In the genomic region with DNA sequence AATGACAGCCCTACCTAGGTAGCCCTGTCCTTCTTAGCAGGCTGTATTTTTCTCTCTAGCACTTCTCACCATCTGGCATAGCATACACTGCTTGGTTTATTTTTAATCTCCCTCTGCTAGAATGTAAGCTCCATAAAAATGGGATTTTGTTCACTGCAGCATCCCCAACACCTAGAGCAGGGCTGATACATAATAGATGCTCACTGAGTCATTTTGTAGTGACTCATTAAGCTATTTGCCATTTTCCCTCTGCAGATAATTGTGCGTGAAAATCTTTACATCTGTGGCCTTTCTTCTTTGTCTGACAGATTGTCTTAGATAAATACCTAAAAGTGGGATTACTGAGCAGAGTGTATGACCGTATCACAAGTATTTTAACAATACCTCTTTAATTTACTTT, we compare ENCODE assay signal across 14 cellular contexts.
A peak's percentile ranks its signal among the peaks of the same experiment; 100 is the strongest.
DNase-seq lines count a peak whose midpoint lies in the region; ATAC-seq, FAIRE-seq and TF ChIP-seq lines count a peak whose summit lies in the region.
"Had no signal": no experiment of that assay in that cellular context is flagged by ENCODE, and none has a peak within 500 bp of the region (broad histone marks: within the 10 kb centered on the region; RNA-seq: fewer than 3 reads in every experiment).

No MANE protein-coding gene starts in this region.

- H3K27me3 Mint-ChIP-seq in CD4-positive, CD25-positive, alpha-beta regulatory T cell, result no peaks in the 10 kb centered on the region
- H3K27me3 Mint-ChIP-seq: B cell had no signal

- H4K20me1 ChIP-seq in endothelial cell of umbilical vein (replicated peaks; ENCODE audit: control insufficient read depth, extremely low read depth, insufficient read depth, low read length), result no peaks in the 10 kb centered on the region

- intact Hi-C loops in endothelial cell of umbilical vein (cut with micrococcal nuclease), result no loop called here
- intact Hi-C loops in stomach (cut with DNase I; ENCODE audit: low total_unique reads), result no loop called here

- BruUV-seq in endothelial cell of umbilical vein (replicated peaks; lab: Mats Ljungman, UMichigan), result no TSS peak

- H3K9me3 Mint-ChIP-seq in CD4-positive, CD25-positive, alpha-beta regulatory T cell, result peaks cover 1 to 26% (median 10%) of the 10 kb centered on the region in 7 donors

- no peak overlapping the region for H3K4me3 ChIP-seq in CD4-positive, CD25-positive, alpha-beta regulatory T cell (ENCODE audit: low read depth, low read length)
- H3K4me3 ChIP-seq in endothelial cell of umbilical vein (replicated peaks in 1 of 3; ENCODE audit: insufficient read depth in 1 of 3, low read depth in 1 of 3, low read length in 3 of 3) (no peak overlapping the region), stomach (no peak overlapping the region)
- H3K4me3 ChIP-seq: body of pancreas, gastrocnemius medialis had no signal

- H3K4me1 ChIP-seq in CD4-positive, CD25-positive, alpha-beta regulatory T cell (ENCODE audit: control insufficient read depth, insufficient read depth, low read length, poor library complexity, severe bottlenecking), result peaks cover under 1% of the 10 kb centered on the region
- H3K4me1 ChIP-seq in endothelial cell of umbilical vein (ENCODE audit: control insufficient read depth, extremely low read depth, insufficient read depth, low read length), result peaks cover 19% of the 10 kb centered on the region
- peaks cover 0 to 52% (median 16%) of the 10 kb centered on the region in 4 donors for H3K4me1 ChIP-seq in stomach
- H3K4me1 ChIP-seq: body of pancreas had no signal

- dilution Hi-C loops in endothelial cell of umbilical vein (cut with MboI; ENCODE audit: extremely low pct_ligation_motif_present, low sequenced_read_pairs), result no loop called here

- CTCF ChIA-PET in endothelial cell of umbilical vein (lab: Charles Lee), result no interaction called here

- H3K4me1 Mint-ChIP-seq in CD4-positive, CD25-positive, alpha-beta regulatory T cell, result peaks cover 0 to 23% (median 9%) of the 10 kb centered on the region in 4 donors

- H3K79me2 ChIP-seq in endothelial cell of umbilical vein (ENCODE audit: control insufficient read depth, insufficient read depth, low read length), result peaks cover 2% of the 10 kb centered on the region

- H3K27ac ChIP-seq in CD4-positive, CD25-positive, alpha-beta regulatory T cell (ENCODE audit: insufficient read depth, low read length, poor library complexity, severe bottlenecking), result no peak overlapping the region
- H3K27ac ChIP-seq in endothelial cell of umbilical vein (ENCODE audit: insufficient read depth, low read depth, low read length), result no peak overlapping the region
- peak overlapping the region in 1 of 5 donors; percentile 21 for H3K27ac ChIP-seq in stomach
- H3K27ac ChIP-seq: body of pancreas, gastrocnemius medialis had no signal

- peak overlapping the region in 2 of 3 donors; percentile 33 to 57 for H3K27ac Mint-ChIP-seq in CD4-positive, CD25-positive, alpha-beta regulatory T cell
- H3K27ac Mint-ChIP-seq: B cell had no signal

- no peak overlapping the region for H3K4me2 ChIP-seq in endothelial cell of umbilical vein (ENCODE audit: insufficient read depth, low read length)

- FAIRE-seq in endothelial cell of umbilical vein (lab: Jason Lieb, UNC), result no peak

- peaks cover 11 to 18% of the 10 kb centered on the region in 2 experiments for H3K9me3 ChIP-seq in CD4-positive, CD25-positive, alpha-beta regulatory T cell (ENCODE audit: control insufficient read depth in 2 of 2, low read length in 2 of 2)
- H3K9me3 ChIP-seq in endothelial cell of umbilical vein (replicated peaks; ENCODE audit: control insufficient read depth, insufficient read depth, low read length) (no peaks in the 10 kb centered on the region), stomach (peaks cover 6 to 18% (median 13%) of the 10 kb centered on the region in 4 donors)
- H3K9me3 ChIP-seq: gastrocnemius medialis had no signal

- ATAC-seq in CD4-positive, CD25-positive, alpha-beta regulatory T cell (ENCODE audit: low read depth in 2 of 2), result no peak
- ATAC-seq: body of pancreas, gastrocnemius medialis had no signal

- no peak overlapping the region for H3K4me3 Mint-ChIP-seq in CD4-positive, CD25-positive, alpha-beta regulatory T cell
- H3K4me3 Mint-ChIP-seq: B cell had no signal

- POLR2A ChIA-PET in endothelial cell of umbilical vein (lab: Charles Lee), result no interaction called here

- no peak for DNase-seq in CD4-positive, CD25-positive, alpha-beta regulatory T cell
- DNase-seq in DMS 273 treated with DMSO at 0.1 percent for 48 hours (lab: John Stamatoyannopoulos, UW) (peak; percentile 29), NCI-H524 treated with DMSO at 0.1 percent for 48 hours (lab: John Stamatoyannopoulos, UW) (peak; percentile 78), endothelial cell of umbilical vein (ENCODE audit: low read depth, low spot score) (no peak), DMS79 (lab: John Stamatoyannopoulos, UW) (no peak), NAMALWA (ENCODE audit: low spot score) (no peak), stomach (no peak)
- DNase-seq: activated gamma-delta T cell treated with Interleukin-2 at 50 U/mL for 16 hours, body of pancreas, gastrocnemius medialis, NCI-H187, NCI-H446 treated with DMSO at 0.1 percent for 48 hours, SHP77 treated with DMSO at 0.1 percent for 48 hours had no signal

- WGBS in stomach, 5 donors, result 55 to 80% (median 77%) methylated on average over 2 of the region's 2 CpGs

- no peak for TF ChIP-seq EP300 in stomach (IDR thresholded peaks at IDR 0.05)

- no peaks in the 10 kb centered on the region for H3K27me3 ChIP-seq in CD4-positive, CD25-positive, alpha-beta regulatory T cell (ENCODE audit: control insufficient read depth, insufficient read depth, low read length)
- H3K27me3 ChIP-seq in endothelial cell of umbilical vein (ENCODE audit: control insufficient read depth in 2 of 2, insufficient read depth in 2 of 2, low read length in 2 of 2) (no peaks in the 10 kb centered on the region), stomach (no peaks in the 10 kb centered on the region)
- H3K27me3 ChIP-seq: body of pancreas, gastrocnemius medialis had no signal

- H3K36me3 Mint-ChIP-seq in CD4-positive, CD25-positive, alpha-beta regulatory T cell, result peaks cover 19% of the 10 kb centered on the region

- TF ChIP-seq CTCF in endothelial cell of umbilical vein (IDR thresholded peaks at IDR 0.05; ENCODE audit: extremely low read depth in 1 of 2, insufficient read depth in 1 of 2, low read depth in 1 of 2, low read length in 2 of 2) (no peak), stomach (IDR thresholded peaks at IDR 0.05) (no peak)

- no peak for TF ChIP-seq POLR2A in endothelial cell of umbilical vein (IDR thresholded peaks at IDR 0.05; ENCODE audit: low read depth, low read length)
- no peak for TF ChIP-seq POLR2A in stomach (IDR thresholded peaks at IDR 0.05)

- H3K36me3 ChIP-seq in CD4-positive, CD25-positive, alpha-beta regulatory T cell (ENCODE audit: control insufficient read depth, insufficient read depth, low read length), result no peaks in the 10 kb centered on the region
- H3K36me3 ChIP-seq in endothelial cell of umbilical vein (ENCODE audit: control insufficient read depth in 2 of 2, extremely low read depth in 1 of 2, insufficient read depth in 2 of 2, low read length in 2 of 2) (no peaks in the 10 kb centered on the region), stomach (peaks cover 0 to 4% (median 0%) of the 10 kb centered on the region in 4 donors)
- H3K36me3 ChIP-seq: gastrocnemius medialis had no signal

- H2AFZ ChIP-seq in endothelial cell of umbilical vein (ENCODE audit: low read depth, low read length), result no peak overlapping the region

- no peaks in the 10 kb centered on the region for H3K9me1 ChIP-seq in endothelial cell of umbilical vein (replicated peaks; ENCODE audit: control insufficient read depth, extremely low read depth, insufficient read depth, low read length)

- H3K9ac ChIP-seq in endothelial cell of umbilical vein (replicated peaks; ENCODE audit: extremely low read depth, insufficient read depth, low read length), result no peak overlapping the region

TF ChIP-seq in endothelial cell of umbilical vein, 7 proteins besides CTCF, POLR2A, EP300 and RAD21:
- TF ChIP-seq GATA2 (IDR thresholded peaks at IDR 0.05; ENCODE audit: insufficient read depth, insufficient read length, low read depth, low read length), result no peak
- TF ChIP-seq POLR2AphosphoS5 (IDR thresholded peaks at IDR 0.05; ENCODE audit: insufficient read depth, low read depth, low read length), result no peak
- no peak for TF ChIP-seq MYC (IDR thresholded peaks at IDR 0.05; ENCODE audit: low read depth, low read length)
- peak; percentile 6 for TF ChIP-seq JUN (IDR thresholded peaks at IDR 0.05; ENCODE audit: borderline replicate concordance, insufficient read depth, insufficient read length, low read depth)
- no peak for TF ChIP-seq MAX (IDR thresholded peaks at IDR 0.05; ENCODE audit: insufficient read depth, insufficient read length)
- no peak for TF ChIP-seq EZH2 (IDR thresholded peaks at IDR 0.05; ENCODE audit: borderline replicate concordance, low read depth, low read length, severe bottlenecking)
- TF ChIP-seq FOS (IDR thresholded peaks at IDR 0.05; ENCODE audit: borderline replicate concordance, insufficient read depth, low read length), result peak; percentile 47

Comparison
In these comparisons a context has a peak if more than half of its experiments do, and no peak if none do; other contexts are left out.
1. DNase-seq: peak in DMS 273 treated with DMSO at 0.1 percent for 48 hours (single experiment) and NCI-H524 treated with DMSO at 0.1 percent for 48 hours (single experiment); none in CD4-positive, CD25-positive, alpha-beta regulatory T cell (0 of 3), endothelial cell of umbilical vein (single experiment), DMS79 (single experiment), NAMALWA (single experiment) and stomach (single experiment).